Comparison of ENCODE assay signal across 10 cellular contexts in genomic region chr6:110534731-110535164, GRCh38.
DNase-seq lines count a peak whose midpoint lies in the region; FAIRE-seq and TF ChIP-seq lines count a peak whose summit lies in the region.
"Had no signal": no experiment of that assay in that cellular context is flagged by ENCODE, and none has a peak within 500 bp of the region (broad histone marks: within the 10 kb centered on the region; RNA-seq: fewer than 3 reads in every experiment).

No MANE protein-coding gene starts in this region.

- no peak overlapping the region for H3K4me3 ChIP-seq in astrocyte of the cerebellum (ENCODE audit: low read depth, low read length)

- DNase-seq in HTR-8/SVneo (ENCODE audit: insufficient read length, low spot score): no peak
- peak; percentile 65 for DNase-seq in astrocyte of the cerebellum (ENCODE audit: low read depth)
- peak; percentile 83 to 91 for DNase-seq in hippocampal formation (lab: John Stamatoyannopoulos, UW)
- peak; percentile 91 for DNase-seq in superior temporal gyrus (ENCODE audit: extremely low spot score)
- no peak for DNase-seq in NK-92 treated with Interleukin-12 subunit alpha and Interleukin-12 subunit beta, amount 100 ng/mL, for 24 hours (lab: John Stamatoyannopoulos, UW)
- no peak for DNase-seq in retina
- DNase-seq in NCI-H128 (lab: John Stamatoyannopoulos, UW; ENCODE audit: unreplicated experiment): no peak
- DNase-seq: activated CD4-positive, alpha-beta T cell treated with anti-CD3 and anti-CD28 coated beads for 1 hour; activated naive CD4-positive, alpha-beta T cell treated with anti-CD3 and anti-CD28 coated beads for 36 hours; Karpas-422 had no signal

- in situ Hi-C loops in astrocyte of the cerebellum (cut with HindIII; ENCODE audit: low sequenced_read_pairs): loop anchor here (5.0 to 10.0 kb wide), 6 partner anchors 70 to 453 kb away; partner anchors contain the start of gene CDK19

- FAIRE-seq in HTR-8/SVneo (lab: Jason Lieb, UNC): peak; percentile 63

- no peak for TF ChIP-seq CTCF in astrocyte of the cerebellum (IDR thresholded peaks at IDR 0.05; ENCODE audit: low read depth, low read length, missing control alignments)

Comparison
In these comparisons a context has a peak if more than half of its experiments do, and no peak if none do; other contexts are left out.
1. DNase-seq: peak in astrocyte of the cerebellum (single experiment), hippocampal formation (2 of 2) and superior temporal gyrus (single experiment); none in HTR-8/SVneo (single experiment), NK-92 treated with Interleukin-12 subunit alpha and Interleukin-12 subunit beta, amount 100 ng/mL, for 24 hours (single experiment), retina (single experiment) and NCI-H128 (single experiment).